ENCODE assay signal across 8 cellular contexts in the genomic region with DNA sequence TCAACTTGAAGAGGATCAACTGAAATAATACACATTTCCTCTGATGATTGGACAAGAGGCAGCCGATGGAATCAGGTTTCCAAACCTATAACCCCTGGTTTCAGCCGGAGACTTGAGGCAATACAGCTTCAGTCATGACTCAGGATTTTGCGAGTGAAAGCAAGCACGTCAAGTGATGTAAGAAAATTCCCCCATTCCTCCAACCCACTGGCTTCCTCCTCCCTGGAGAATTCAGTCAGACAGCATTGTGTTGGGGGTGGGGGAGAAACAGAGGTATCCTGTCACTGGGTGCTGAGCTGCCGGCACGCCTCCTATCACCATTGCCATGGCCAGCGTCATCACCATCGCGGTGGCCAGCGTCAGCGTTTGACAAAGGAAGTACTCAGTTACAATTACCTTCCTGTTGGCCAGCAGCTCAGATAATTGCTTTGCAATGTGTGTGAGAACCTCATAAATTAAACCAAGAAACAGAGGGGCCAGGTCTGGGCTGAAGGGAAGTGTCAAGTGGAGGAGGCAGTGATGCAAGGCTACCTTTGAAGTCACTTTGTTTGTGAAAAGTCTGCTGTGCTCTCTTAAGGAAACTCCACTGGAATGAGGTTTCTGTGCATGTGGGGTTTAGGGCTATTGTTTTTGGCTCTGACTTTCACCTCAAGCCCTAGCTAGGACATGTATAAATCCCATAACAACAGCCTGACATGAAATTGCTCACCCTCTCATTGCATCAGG. TPM values are rescaled to one million over a fixed set of nuclear protein-coding genes. Genes with fewer than 3 reads are reported as not detected.
DNase-seq lines count a peak whose midpoint lies in the region; ATAC-seq, FAIRE-seq and TF ChIP-seq lines count a peak whose summit lies in the region.

No MANE protein-coding gene starts in this region.

- H3K27me3 Mint-ChIP-seq in immature natural killer cell (ENCODE audit: low read depth in 3 of 3): peaks cover 2 to 8% (median 7%) of the 10 kb centered on the region in 3 donors

- no peaks in the 10 kb centered on the region for H3K9me3 Mint-ChIP-seq in immature natural killer cell

- H3K36me3 Mint-ChIP-seq in immature natural killer cell: no peaks in the 10 kb centered on the region

- in situ Hi-C loops in astrocyte of the cerebellum (cut with HindIII; ENCODE audit: low sequenced_read_pairs): no loop called here

- peak overlapping the region; percentile 90 to 99 (median 96) for H3K27ac Mint-ChIP-seq in immature natural killer cell

- H3K36me3 ChIP-seq in SK-N-MC (ENCODE audit: insufficient read depth, low read length): no peaks in the 10 kb centered on the region

- DNase-seq in DMS79 treated with DMSO at 0.1 percent for 48 hours (lab: John Stamatoyannopoulos, UW) (peak; percentile 53), KG1 (lab: John Stamatoyannopoulos, UW) (peak; percentile 41), SK-N-MC (ENCODE audit: low read depth, low spot score) (no peak), astrocyte of the cerebellum (ENCODE audit: low read depth) (peak; percentile 99), immature natural killer cell (peak; percentile 89 to 93 (median 92)), D721Med (ENCODE audit: insufficient read length, low spot score) (no peak)
- peak; percentile 52 to 69 (median 62) for DNase-seq in stimulated activated CD4-positive, alpha-beta T cell treated with anti-CD3 and anti-CD28 coated beads, Interleukin-12 subunit alpha, Interleukin-12 subunit beta, amount 100 ng/mL, for 48 hours (ENCODE audit: low read depth in 2 of 3, low spot score in 1 of 3)

- peaks cover 47 to 64% of the 10 kb centered on the region in 2 donors for H3K4me1 Mint-ChIP-seq in immature natural killer cell

- H3K9me3 ChIP-seq in SK-N-MC (ENCODE audit: low read depth, low read length): no peaks in the 10 kb centered on the region

- no peak overlapping the region for H3K9ac ChIP-seq in SK-N-MC (ENCODE audit: insufficient read length)

- H3K27ac ChIP-seq in SK-N-MC: peak overlapping the region; percentile 82

- H3K4me3 Mint-ChIP-seq in immature natural killer cell: peak overlapping the region; percentile 60 to 76 (median 66)

- TF ChIP-seq CTCF in astrocyte of the cerebellum (IDR thresholded peaks at IDR 0.05; ENCODE audit: low read depth, low read length, missing control alignments) (no peak), D721Med (IDR thresholded peaks at IDR 0.05; ENCODE audit: insufficient read depth, missing control alignments) (no peak)

- ATAC-seq in GM18520 (IDR thresholded peaks at IDR 0.05; ENCODE audit: unreplicated experiment): no peak

- FAIRE-seq in D721Med (lab: Jason Lieb, UNC): no peak

- H3K4me3 ChIP-seq in SK-N-MC (peak overlapping the region; percentile 33), astrocyte of the cerebellum (ENCODE audit: low read depth, low read length) (peak overlapping the region; percentile 1)

RNA-seq across cellular contexts. Expression of gene LIF, which starts 50.3 kb away (rescaled TPM):
- 1 to 10 TPM in 1 of 3 donors, under 1 TPM in 1, not detected in 1; 0.29 to 1.0 TPM for polyA plus RNA-seq in immature natural killer cell

Comparison
In these comparisons a context has a peak if more than half of its experiments do, and no peak if none do; other contexts are left out.
1. DNase-seq: peak in DMS79 treated with DMSO at 0.1 percent for 48 hours (single experiment), KG1 (single experiment), astrocyte of the cerebellum (single experiment), immature natural killer cell (3 of 3) and stimulated activated CD4-positive, alpha-beta T cell treated with anti-CD3 and anti-CD28 coated beads, Interleukin-12 subunit alpha, Interleukin-12 subunit beta, amount 100 ng/mL, for 48 hours (3 of 3); none in SK-N-MC (single experiment) and D721Med (single experiment).